ENCODE assay signal across 19 cellular contexts in the genomic region with DNA sequence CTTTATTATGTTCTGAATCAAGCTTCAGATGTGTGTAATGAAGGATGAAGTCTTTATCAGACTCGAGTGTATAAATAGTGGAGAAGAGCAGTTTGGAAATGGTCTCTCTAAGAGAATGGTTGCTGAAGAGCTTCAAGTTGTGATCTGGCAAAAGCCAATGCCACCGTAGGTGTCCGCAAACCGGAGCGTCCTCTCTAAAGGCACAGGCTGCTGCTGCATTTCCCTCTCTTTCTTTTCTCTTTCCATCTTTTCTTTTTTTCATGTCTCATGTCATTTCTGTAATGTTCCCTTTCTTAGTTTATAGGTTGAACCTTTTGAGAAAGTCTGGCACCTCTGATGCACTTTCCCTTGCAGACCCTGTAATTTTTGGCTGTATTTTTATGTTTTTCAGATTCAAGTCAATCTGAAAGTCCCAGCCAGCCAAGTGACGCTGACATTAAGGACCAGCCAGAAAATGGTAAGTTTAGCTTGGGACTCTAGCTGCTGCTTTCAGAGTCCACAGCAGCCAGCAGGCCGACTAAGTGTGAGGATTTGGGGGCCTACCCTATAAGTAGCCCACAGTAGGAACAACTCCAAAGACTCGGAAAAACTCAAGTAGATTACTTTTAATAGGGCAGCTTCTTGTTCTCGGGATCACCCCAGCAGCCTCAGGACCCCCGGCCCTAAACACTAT.
DNase-seq lines count a peak whose midpoint lies in the region; ATAC-seq lines count a peak whose summit lies in the region.
"Had no signal": no experiment of that assay in that cellular context is flagged by ENCODE, and none has a peak within 500 bp of the region (broad histone marks: within the 10 kb centered on the region; RNA-seq: fewer than 3 reads in every experiment).

No MANE protein-coding gene starts in this region.

- H3K9ac ChIP-seq in skeletal muscle tissue (ENCODE audit: low read depth in 1 of 3, low read length in 3 of 3): peak overlapping the region; percentile 8 to 40 (median 27)

- intact Hi-C loops in left ventricle myocardium superior (cut with micrococcal nuclease): no loop called here
- intact Hi-C loops in activated CD4-positive, alpha-beta T cell treated with anti-CD3 and anti-CD28 coated beads for 36 hours (cut with DNase I, micrococcal nuclease): loop anchor here in 1 of 2 experiments (10.0 kb wide), 1 partner anchor 178 kb away; no protein-coding TSS in a partner anchor

- POLR2A ChIA-PET in activated CD4-positive, alpha-beta T cell treated with anti-CD3 and anti-CD28 coated beads for 36 hours (lab: Charles Lee): no interaction called here

- H3K4me3 ChIP-seq in ACC112 (ENCODE audit: low read depth, low read length) (peak overlapping the region; percentile 67), skeletal muscle tissue (ENCODE audit: low read length in 3 of 3) (peak overlapping the region in 1 of 3 donors; percentile 35)
- H3K4me3 ChIP-seq: GM12878, hepatocyte had no signal

- ATAC-seq in left ventricle myocardium superior: peak; percentile 42
- no peak for ATAC-seq in HG03039 (IDR thresholded peaks at IDR 0.05; ENCODE audit: unreplicated experiment)
- no peak for ATAC-seq in activated CD4-positive, alpha-beta T cell treated with anti-CD3 and anti-CD28 coated beads for 36 hours
- ATAC-seq: esophagus mucosa, GM12878, sciatic nerve, T-cell had no signal

- H3K4me1 ChIP-seq in ACC112 (ENCODE audit: control insufficient read depth, insufficient read depth, low read length, unreplicated experiment): peaks cover 44% of the 10 kb centered on the region
- H3K4me1 ChIP-seq in skeletal muscle tissue (ENCODE audit: control insufficient read depth in 3 of 3, insufficient read depth in 3 of 3, low read length in 3 of 3): peaks cover 2 to 9% (median 2%) of the 10 kb centered on the region in 3 donors

- no peaks in the 10 kb centered on the region for H3K9me3 ChIP-seq in skeletal muscle tissue (ENCODE audit: control insufficient read depth in 3 of 3, low read length in 3 of 3)

- H3K36me3 Mint-ChIP-seq in activated CD4-positive, alpha-beta T cell treated with anti-CD3 and anti-CD28 coated beads for 36 hours (ENCODE audit: low read depth): no peaks in the 10 kb centered on the region
- H3K36me3 Mint-ChIP-seq: activated naive CD8-positive, alpha-beta T cell treated with anti-CD3 and anti-CD28 coated beads for 36 hours had no signal

- H3K27ac ChIP-seq in ACC112 (ENCODE audit: low read depth, low read length): peak overlapping the region; percentile 76
- peak overlapping the region; percentile 57 for H3K27ac ChIP-seq in skeletal muscle tissue (ENCODE audit: low read depth, low read length)
- H3K27ac ChIP-seq: hepatocyte had no signal

- no peak overlapping the region for H3K4me3 Mint-ChIP-seq in activated CD4-positive, alpha-beta T cell treated with anti-CD3 and anti-CD28 coated beads for 36 hours
- H3K4me3 Mint-ChIP-seq: activated naive CD8-positive, alpha-beta T cell treated with anti-CD3 and anti-CD28 coated beads for 36 hours; T-cell had no signal

- peak; percentile 84 for DNase-seq in cerebellar cortex (ENCODE audit: low spot score)
- DNase-seq in left ventricle myocardium superior: no peak
- DNase-seq in NCI-H2081 (lab: John Stamatoyannopoulos, UW): no peak
- no peak for DNase-seq in cortex of kidney (lab: John Stamatoyannopoulos, UW)
- DNase-seq in activated CD4-positive, alpha-beta T cell treated with anti-CD3 and anti-CD28 coated beads for 36 hours: no peak
- DNase-seq: activated CD8-positive, alpha-beta memory T cell treated with anti-CD3 and anti-CD28 coated beads for 24 hours; activated naive CD8-positive, alpha-beta T cell treated with anti-CD3 and anti-CD28 coated beads for 36 hours; GF-D8; NCI-H187 treated with DMSO at 0.1 percent for 48 hours; NCI-H446 treated with DMSO at 0.1 percent for 48 hours; stimulated activated CD4-positive, alpha-beta T cell treated with anti-CD3 and anti-CD28 coated beads, Interleukin-1b, Interleukin-23, amount 100 ng/mL, for 48 hours; T-cell had no signal

- H3K27me3 Mint-ChIP-seq in activated CD4-positive, alpha-beta T cell treated with anti-CD3 and anti-CD28 coated beads for 36 hours: peaks cover 5% of the 10 kb centered on the region
- H3K27me3 Mint-ChIP-seq: activated naive CD8-positive, alpha-beta T cell treated with anti-CD3 and anti-CD28 coated beads for 36 hours; T-cell had no signal

- no peaks in the 10 kb centered on the region for H3K9me3 Mint-ChIP-seq in activated CD4-positive, alpha-beta T cell treated with anti-CD3 and anti-CD28 coated beads for 36 hours (ENCODE audit: low read depth)
- H3K9me3 Mint-ChIP-seq: activated naive CD8-positive, alpha-beta T cell treated with anti-CD3 and anti-CD28 coated beads for 36 hours; T-cell had no signal

- peaks cover 7% of the 10 kb centered on the region for H3K79me2 ChIP-seq in ACC112 (ENCODE audit: control insufficient read depth, insufficient read depth, low read length, unreplicated experiment)

- no peak overlapping the region for H3K27ac Mint-ChIP-seq in activated CD4-positive, alpha-beta T cell treated with anti-CD3 and anti-CD28 coated beads for 36 hours
- H3K27ac Mint-ChIP-seq: activated naive CD8-positive, alpha-beta T cell treated with anti-CD3 and anti-CD28 coated beads for 36 hours; T-cell had no signal

- CTCF ChIA-PET in activated CD4-positive, alpha-beta T cell treated with anti-CD3 and anti-CD28 coated beads for 36 hours (lab: Charles Lee): interaction anchor here (1.1 to 1.2 kb wide), 2 partner anchors 15 to 47 kb away, joined by 3 to 4 read pairs; no protein-coding TSS in a partner anchor

- H3K4me1 Mint-ChIP-seq in activated CD4-positive, alpha-beta T cell treated with anti-CD3 and anti-CD28 coated beads for 36 hours: peaks cover 13% of the 10 kb centered on the region

- peak overlapping the region; percentile 84 for H2AFZ ChIP-seq in ACC112 (ENCODE audit: low read length, unreplicated experiment)
- H2AFZ ChIP-seq: hepatocyte had no signal

- H3K36me3 ChIP-seq in ACC112 (ENCODE audit: insufficient read depth, low read length): no peaks in the 10 kb centered on the region
- no peaks in the 10 kb centered on the region for H3K36me3 ChIP-seq in skeletal muscle tissue (ENCODE audit: control insufficient read depth in 3 of 3, insufficient read depth in 3 of 3, low read length in 3 of 3)

- H3K27me3 ChIP-seq in ACC112 (ENCODE audit: insufficient read depth, low read length) (no peaks in the 10 kb centered on the region), skeletal muscle tissue (ENCODE audit: control insufficient read depth in 3 of 3, insufficient read depth in 3 of 3, low read length in 3 of 3) (no peaks in the 10 kb centered on the region)
- H3K27me3 ChIP-seq: hepatocyte had no signal
